ENCODE assay signal across 26 cellular contexts in genomic region chr5:122473138-122473843, GRCh38.
DNase-seq lines count a peak whose midpoint lies in the region; ATAC-seq and TF ChIP-seq lines count a peak whose summit lies in the region.
"Had no signal": no experiment of that assay in that cellular context is flagged by ENCODE, and none has a peak within 500 bp of the region (broad histone marks: within the 10 kb centered on the region; RNA-seq: fewer than 3 reads in every experiment).

No MANE protein-coding gene starts in this region.

- H3K36me3 Mint-ChIP-seq in type B pancreatic cell = peaks cover 14% of the 10 kb centered on the region
- no peaks in the 10 kb centered on the region for H3K36me3 Mint-ChIP-seq in CD8-positive, alpha-beta memory T cell
- H3K36me3 Mint-ChIP-seq: activated CD8-positive, alpha-beta memory T cell treated with anti-CD3 and anti-CD28 coated beads, Interleukin-2, amount 10 ng/mL, durations not matched to agents 7 days and 5 days; activated naive CD8-positive, alpha-beta T cell had no signal

- DNase-seq in SIG-M5 treated with dmso at 0.1 percent for 504 hours (lab: John Stamatoyannopoulos, UW; ENCODE audit: unreplicated experiment) (peak; percentile 14), SIG-M5 (lab: John Stamatoyannopoulos, UW) (no peak), RPMI8226 (peak; percentile 21), type B pancreatic cell (ENCODE audit: extremely low spot score, unreplicated experiment) (no peak), NCI-H345 treated with DMSO at 0.1 percent for 48 hours (lab: John Stamatoyannopoulos, UW; ENCODE audit: unreplicated experiment) (no peak)
- no peak for DNase-seq in CD8-positive, alpha-beta memory T cell
- DNase-seq: 8988T; activated CD8-positive, alpha-beta memory T cell treated with anti-CD3 and anti-CD28 coated beads, Interleukin-2, amount 10 ng/mL, durations not matched to agents 7 days and 5 days; body of pancreas; DMS79; glutamatergic neuron; Karpas-422; NCI-H146; NCI-H2171 treated with DMSO at 0.1 percent for 48 hours; NCI-H526 treated with DMSO at 0.1 percent for 48 hours; PC-3; retina; stimulated activated CD4-positive, alpha-beta T cell treated with anti-CD3 and anti-CD28 coated beads, Interleukin-12 subunit alpha, Interleukin-12 subunit beta, amount 100 ng/mL, for 4 hours; stimulated activated CD8-positive, alpha-beta memory T cell treated with anti-CD3 and anti-CD28 coated beads, Interleukin-4, amount 100 ng/mL, for 48 hours; T-helper 9 cell had no signal

- TF ChIP-seq CTCF in type B pancreatic cell (conservative IDR thresholded peaks at IDR 0.05) = no peak

- no peak overlapping the region for H3K4me3 Mint-ChIP-seq in type B pancreatic cell
- no peak overlapping the region for H3K4me3 Mint-ChIP-seq in CD8-positive, alpha-beta memory T cell
- H3K4me3 Mint-ChIP-seq: activated CD8-positive, alpha-beta memory T cell treated with anti-CD3 and anti-CD28 coated beads, Interleukin-2, amount 10 ng/mL, durations not matched to agents 7 days and 5 days; activated naive CD8-positive, alpha-beta T cell; activated T-helper 1 cell treated with anti-CD3 and anti-CD28 coated beads, Interleukin-12 subunit alpha, Interleukin-12 subunit beta, Interleukin-2, Interleukin-4 antibody, amounts not matched to agents 30 ng/mL and 10 ng/mL and 1 ng/mL, durations not matched to agents 14 hours and 24 hours and 36 hours had no signal

- H3K4me1 Mint-ChIP-seq in type B pancreatic cell (ENCODE audit: unreplicated experiment) = peaks cover 10% of the 10 kb centered on the region
- H3K4me1 Mint-ChIP-seq in CD8-positive, alpha-beta memory T cell = no peaks in the 10 kb centered on the region
- H3K4me1 Mint-ChIP-seq: activated CD8-positive, alpha-beta memory T cell treated with anti-CD3 and anti-CD28 coated beads, Interleukin-2, amount 10 ng/mL, durations not matched to agents 7 days and 5 days had no signal

- ATAC-seq in HG02884 (IDR thresholded peaks at IDR 0.05; ENCODE audit: unreplicated experiment) = no peak
- ATAC-seq: activated CD8-positive, alpha-beta memory T cell treated with anti-CD3 and anti-CD28 coated beads, Interleukin-2, amount 10 ng/mL, durations not matched to agents 7 days and 5 days; body of pancreas; PC-3 had no signal

- peak overlapping the region; percentile 77 for H3K27ac ChIP-seq in iPS-20b (ENCODE audit: low read length)
- H3K27ac ChIP-seq in CD8-positive, alpha-beta memory T cell (ENCODE audit: low read depth, low read length) = no peak overlapping the region
- H3K27ac ChIP-seq: body of pancreas, neutrophil, SJSA1 had no signal

- peaks cover 28% of the 10 kb centered on the region for H3K4me1 ChIP-seq in iPS-20b (ENCODE audit: insufficient read depth, low read length)
- no peaks in the 10 kb centered on the region for H3K4me1 ChIP-seq in CD8-positive, alpha-beta memory T cell (ENCODE audit: insufficient read depth, low read length)
- H3K4me1 ChIP-seq: body of pancreas, SJSA1 had no signal

- no peaks in the 10 kb centered on the region for H3K9me3 ChIP-seq in iPS-20b (ENCODE audit: insufficient read depth, low read depth, low read length)
- H3K9me3 ChIP-seq in CD8-positive, alpha-beta memory T cell (ENCODE audit: low read length) = no peaks in the 10 kb centered on the region
- H3K9me3 ChIP-seq: body of pancreas, neutrophil, SJSA1 had no signal

- H3K9me3 Mint-ChIP-seq in type B pancreatic cell = peaks cover 8% of the 10 kb centered on the region
- H3K9me3 Mint-ChIP-seq in CD8-positive, alpha-beta memory T cell = peaks cover 0 to 2% (median 0%) of the 10 kb centered on the region in 5 donors
- H3K9me3 Mint-ChIP-seq: activated T-helper 1 cell treated with anti-CD3 and anti-CD28 coated beads, Interleukin-12 subunit alpha, Interleukin-12 subunit beta, Interleukin-2, Interleukin-4 antibody, amounts not matched to agents 30 ng/mL and 10 ng/mL and 1 ng/mL, durations not matched to agents 14 hours and 24 hours and 36 hours had no signal

- H3K27ac Mint-ChIP-seq in type B pancreatic cell = peak overlapping the region; percentile 18
- no peak overlapping the region for H3K27ac Mint-ChIP-seq in CD8-positive, alpha-beta memory T cell
- H3K27ac Mint-ChIP-seq: activated CD8-positive, alpha-beta memory T cell treated with anti-CD3 and anti-CD28 coated beads, Interleukin-2, amount 10 ng/mL, durations not matched to agents 7 days and 5 days; activated naive CD8-positive, alpha-beta T cell; activated T-helper 1 cell treated with anti-CD3 and anti-CD28 coated beads, Interleukin-12 subunit alpha, Interleukin-12 subunit beta, Interleukin-2, Interleukin-4 antibody, amounts not matched to agents 30 ng/mL and 10 ng/mL and 1 ng/mL, durations not matched to agents 14 hours and 24 hours and 36 hours had no signal

- H3K36me3 ChIP-seq in iPS-20b (ENCODE audit: insufficient read depth, low read depth, low read length) = no peaks in the 10 kb centered on the region
- H3K36me3 ChIP-seq in CD8-positive, alpha-beta memory T cell (ENCODE audit: insufficient read depth, low read length) = no peaks in the 10 kb centered on the region
- H3K36me3 ChIP-seq: neutrophil, SJSA1 had no signal

- H3K27me3 Mint-ChIP-seq in type B pancreatic cell = no peaks in the 10 kb centered on the region
- peaks cover 3% of the 10 kb centered on the region in 2 donors for H3K27me3 Mint-ChIP-seq in CD8-positive, alpha-beta memory T cell
- H3K27me3 Mint-ChIP-seq: activated CD8-positive, alpha-beta memory T cell treated with anti-CD3 and anti-CD28 coated beads, Interleukin-2, amount 10 ng/mL, durations not matched to agents 7 days and 5 days had no signal

- no peak overlapping the region for H3K4me3 ChIP-seq in iPS-20b (ENCODE audit: low read length)
- no peak overlapping the region for H3K4me3 ChIP-seq in CD8-positive, alpha-beta memory T cell (ENCODE audit: low read length)
- H3K4me3 ChIP-seq: body of pancreas, SJSA1 had no signal

- H3K27me3 ChIP-seq in iPS-20b (ENCODE audit: insufficient read depth, low read length) = no peaks in the 10 kb centered on the region
- H3K27me3 ChIP-seq in CD8-positive, alpha-beta memory T cell (ENCODE audit: insufficient read depth, low read length, poor library complexity, severe bottlenecking) = no peaks in the 10 kb centered on the region
- H3K27me3 ChIP-seq: body of pancreas, neutrophil had no signal

- H3K9ac ChIP-seq in iPS-20b (ENCODE audit: low read depth, low read length) = peak overlapping the region; percentile 22; the same call in 1 of the 2 replicates

- CTCF ChIA-PET in CD8-positive, alpha-beta memory T cell (lab: Charles Lee) = no interaction called here

- POLR2A ChIA-PET in CD8-positive, alpha-beta memory T cell (lab: Charles Lee) = no interaction called here

Comparison
In these comparisons a context has a peak if more than half of its experiments do, and no peak if none do; other contexts are left out.
1. DNase-seq: peak in SIG-M5 treated with dmso at 0.1 percent for 504 hours (single experiment) and RPMI8226 (single experiment); none in SIG-M5 (single experiment), type B pancreatic cell (single experiment), CD8-positive, alpha-beta memory T cell (0 of 5) and NCI-H345 treated with DMSO at 0.1 percent for 48 hours (single experiment).